1 cellular context compared by ENCODE assay signal in the genomic region with DNA sequence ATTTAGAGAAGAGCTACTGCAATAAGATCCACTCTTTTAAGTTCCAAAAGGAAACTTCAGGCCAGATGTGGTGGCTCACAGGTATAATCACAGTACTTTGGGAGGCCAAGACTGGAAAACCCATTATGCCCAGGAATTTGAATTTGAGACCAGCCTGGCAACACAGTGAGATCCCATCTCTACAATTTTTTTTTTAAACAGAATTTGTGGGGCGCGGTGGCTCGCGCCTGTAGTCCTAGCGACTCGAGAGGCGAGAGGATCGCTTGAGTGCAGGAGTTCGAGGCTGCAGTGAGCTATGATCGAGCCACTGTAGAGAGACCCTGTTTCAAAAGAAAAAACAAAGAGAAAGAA.
TF ChIP-seq lines count a peak whose summit lies in the region.

No MANE protein-coding gene starts in this region.

TF ChIP-seq in GM23338, 12 proteins besides CTCF, POLR2A, EP300 and RAD21 (continued from another document):
- TF ChIP-seq, protein P1, sequence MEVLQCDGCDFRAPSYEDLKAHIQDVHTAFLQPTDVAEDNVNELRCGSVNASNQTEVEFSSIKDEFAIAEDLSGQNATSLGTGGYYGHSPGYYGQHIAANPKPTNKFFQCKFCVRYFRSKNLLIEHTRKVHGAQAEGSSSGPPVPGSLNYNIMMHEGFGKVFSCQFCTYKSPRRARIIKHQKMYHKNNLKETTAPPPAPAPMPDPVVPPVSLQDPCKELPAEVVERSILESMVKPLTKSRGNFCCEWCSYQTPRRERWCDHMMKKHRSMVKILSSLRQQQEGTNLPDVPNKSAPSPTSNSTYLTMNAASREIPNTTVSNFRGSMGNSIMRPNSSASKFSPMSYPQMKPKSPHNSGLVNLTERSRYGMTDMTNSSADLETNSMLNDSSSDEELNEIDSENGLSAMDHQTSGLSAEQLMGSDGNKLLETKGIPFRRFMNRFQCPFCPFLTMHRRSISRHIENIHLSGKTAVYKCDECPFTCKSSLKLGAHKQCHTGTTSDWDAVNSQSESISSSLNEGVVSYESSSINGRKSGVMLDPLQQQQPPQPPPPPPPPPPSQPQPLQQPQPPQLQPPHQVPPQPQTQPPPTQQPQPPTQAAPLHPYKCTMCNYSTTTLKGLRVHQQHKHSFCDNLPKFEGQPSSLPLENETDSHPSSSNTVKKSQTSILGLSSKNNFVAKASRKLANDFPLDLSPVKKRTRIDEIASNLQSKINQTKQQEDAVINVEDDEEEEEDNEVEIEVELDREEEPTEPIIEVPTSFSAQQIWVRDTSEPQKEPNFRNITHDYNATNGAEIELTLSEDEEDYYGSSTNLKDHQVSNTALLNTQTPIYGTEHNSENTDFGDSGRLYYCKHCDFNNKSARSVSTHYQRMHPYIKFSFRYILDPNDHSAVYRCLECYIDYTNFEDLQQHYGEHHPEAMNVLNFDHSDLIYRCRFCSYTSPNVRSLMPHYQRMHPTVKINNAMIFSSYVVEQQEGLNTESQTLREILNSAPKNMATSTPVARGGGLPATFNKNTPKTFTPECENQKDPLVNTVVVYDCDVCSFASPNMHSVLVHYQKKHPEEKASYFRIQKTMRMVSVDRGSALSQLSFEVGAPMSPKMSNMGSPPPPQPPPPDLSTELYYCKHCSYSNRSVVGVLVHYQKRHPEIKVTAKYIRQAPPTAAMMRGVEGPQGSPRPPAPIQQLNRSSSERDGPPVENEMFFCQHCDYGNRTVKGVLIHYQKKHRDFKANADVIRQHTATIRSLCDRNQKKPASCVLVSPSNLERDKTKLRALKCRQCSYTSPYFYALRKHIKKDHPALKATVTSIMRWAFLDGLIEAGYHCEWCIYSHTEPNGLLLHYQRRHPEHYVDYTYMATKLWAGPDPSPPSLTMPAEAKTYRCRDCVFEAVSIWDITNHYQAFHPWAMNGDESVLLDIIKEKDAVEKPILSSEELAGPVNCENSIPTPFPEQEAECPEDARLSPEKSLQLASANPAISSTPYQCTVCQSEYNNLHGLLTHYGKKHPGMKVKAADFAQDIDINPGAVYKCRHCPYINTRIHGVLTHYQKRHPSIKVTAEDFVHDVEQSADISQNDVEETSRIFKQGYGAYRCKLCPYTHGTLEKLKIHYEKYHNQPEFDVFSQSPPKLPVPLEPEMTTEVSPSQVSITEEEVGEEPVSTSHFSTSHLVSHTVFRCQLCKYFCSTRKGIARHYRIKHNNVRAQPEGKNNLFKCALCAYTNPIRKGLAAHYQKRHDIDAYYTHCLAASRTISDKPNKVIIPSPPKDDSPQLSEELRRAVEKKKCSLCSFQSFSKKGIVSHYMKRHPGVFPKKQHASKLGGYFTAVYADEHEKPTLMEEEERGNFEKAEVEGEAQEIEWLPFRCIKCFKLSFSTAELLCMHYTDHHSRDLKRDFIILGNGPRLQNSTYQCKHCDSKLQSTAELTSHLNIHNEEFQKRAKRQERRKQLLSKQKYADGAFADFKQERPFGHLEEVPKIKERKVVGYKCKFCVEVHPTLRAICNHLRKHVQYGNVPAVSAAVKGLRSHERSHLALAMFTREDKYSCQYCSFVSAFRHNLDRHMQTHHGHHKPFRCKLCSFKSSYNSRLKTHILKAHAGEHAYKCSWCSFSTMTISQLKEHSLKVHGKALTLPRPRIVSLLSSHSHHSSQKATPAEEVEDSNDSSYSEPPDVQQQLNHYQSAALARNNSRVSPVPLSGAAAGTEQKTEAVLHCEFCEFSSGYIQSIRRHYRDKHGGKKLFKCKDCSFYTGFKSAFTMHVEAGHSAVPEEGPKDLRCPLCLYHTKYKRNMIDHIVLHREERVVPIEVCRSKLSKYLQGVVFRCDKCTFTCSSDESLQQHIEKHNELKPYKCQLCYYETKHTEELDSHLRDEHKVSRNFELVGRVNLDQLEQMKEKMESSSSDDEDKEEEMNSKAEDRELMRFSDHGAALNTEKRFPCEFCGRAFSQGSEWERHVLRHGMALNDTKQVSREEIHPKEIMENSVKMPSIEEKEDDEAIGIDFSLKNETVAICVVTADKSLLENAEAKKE (CRISPR knock-in tag; IDR thresholded peaks at IDR 0.05), result no peak
- TF ChIP-seq JUNB (IDR thresholded peaks at IDR 0.05; ENCODE audit: unreplicated experiment) (no peak), NANOG (IDR thresholded peaks at IDR 0.05; ENCODE audit: borderline replicate concordance) (no peak), ZNF331 (CRISPR knock-in tag; IDR thresholded peaks at IDR 0.05; ENCODE audit: low read depth) (no peak), STAT1 (IDR thresholded peaks at IDR 0.05; ENCODE audit: unreplicated experiment) (no peak)
- TF ChIP-seq, protein P2, sequence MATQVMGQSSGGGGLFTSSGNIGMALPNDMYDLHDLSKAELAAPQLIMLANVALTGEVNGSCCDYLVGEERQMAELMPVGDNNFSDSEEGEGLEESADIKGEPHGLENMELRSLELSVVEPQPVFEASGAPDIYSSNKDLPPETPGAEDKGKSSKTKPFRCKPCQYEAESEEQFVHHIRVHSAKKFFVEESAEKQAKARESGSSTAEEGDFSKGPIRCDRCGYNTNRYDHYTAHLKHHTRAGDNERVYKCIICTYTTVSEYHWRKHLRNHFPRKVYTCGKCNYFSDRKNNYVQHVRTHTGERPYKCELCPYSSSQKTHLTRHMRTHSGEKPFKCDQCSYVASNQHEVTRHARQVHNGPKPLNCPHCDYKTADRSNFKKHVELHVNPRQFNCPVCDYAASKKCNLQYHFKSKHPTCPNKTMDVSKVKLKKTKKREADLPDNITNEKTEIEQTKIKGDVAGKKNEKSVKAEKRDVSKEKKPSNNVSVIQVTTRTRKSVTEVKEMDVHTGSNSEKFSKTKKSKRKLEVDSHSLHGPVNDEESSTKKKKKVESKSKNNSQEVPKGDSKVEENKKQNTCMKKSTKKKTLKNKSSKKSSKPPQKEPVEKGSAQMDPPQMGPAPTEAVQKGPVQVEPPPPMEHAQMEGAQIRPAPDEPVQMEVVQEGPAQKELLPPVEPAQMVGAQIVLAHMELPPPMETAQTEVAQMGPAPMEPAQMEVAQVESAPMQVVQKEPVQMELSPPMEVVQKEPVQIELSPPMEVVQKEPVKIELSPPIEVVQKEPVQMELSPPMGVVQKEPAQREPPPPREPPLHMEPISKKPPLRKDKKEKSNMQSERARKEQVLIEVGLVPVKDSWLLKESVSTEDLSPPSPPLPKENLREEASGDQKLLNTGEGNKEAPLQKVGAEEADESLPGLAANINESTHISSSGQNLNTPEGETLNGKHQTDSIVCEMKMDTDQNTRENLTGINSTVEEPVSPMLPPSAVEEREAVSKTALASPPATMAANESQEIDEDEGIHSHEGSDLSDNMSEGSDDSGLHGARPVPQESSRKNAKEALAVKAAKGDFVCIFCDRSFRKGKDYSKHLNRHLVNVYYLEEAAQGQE (IDR thresholded peaks at IDR 0.05; ENCODE audit: unreplicated experiment), result no peak
- TF ChIP-seq, protein P3, sequence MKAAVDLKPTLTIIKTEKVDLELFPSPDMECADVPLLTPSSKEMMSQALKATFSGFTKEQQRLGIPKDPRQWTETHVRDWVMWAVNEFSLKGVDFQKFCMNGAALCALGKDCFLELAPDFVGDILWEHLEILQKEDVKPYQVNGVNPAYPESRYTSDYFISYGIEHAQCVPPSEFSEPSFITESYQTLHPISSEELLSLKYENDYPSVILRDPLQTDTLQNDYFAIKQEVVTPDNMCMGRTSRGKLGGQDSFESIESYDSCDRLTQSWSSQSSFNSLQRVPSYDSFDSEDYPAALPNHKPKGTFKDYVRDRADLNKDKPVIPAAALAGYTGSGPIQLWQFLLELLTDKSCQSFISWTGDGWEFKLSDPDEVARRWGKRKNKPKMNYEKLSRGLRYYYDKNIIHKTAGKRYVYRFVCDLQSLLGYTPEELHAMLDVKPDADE (IDR thresholded peaks at IDR 0.05), result no peak
